In the genomic region with DNA sequence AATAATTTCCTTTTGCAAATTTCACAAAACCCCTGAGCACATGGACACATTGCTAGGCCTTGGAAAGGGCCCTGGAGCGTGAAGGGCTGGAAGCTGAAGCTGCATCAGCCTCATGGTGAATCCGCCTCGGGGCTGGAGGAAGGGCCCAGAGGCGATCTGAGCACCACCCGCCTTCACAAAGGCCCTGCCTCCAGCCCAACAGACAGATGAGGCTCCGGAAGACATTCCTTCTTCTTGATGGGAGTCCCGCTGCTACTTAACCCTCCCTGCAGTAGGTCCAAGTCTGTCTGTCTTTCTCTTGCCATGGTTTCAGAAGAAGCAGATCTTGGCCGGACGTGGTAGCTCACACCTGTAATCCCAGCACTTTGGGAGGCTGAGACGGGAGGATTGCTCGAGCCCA, we compare ENCODE assay signal across 18 cellular contexts. TPM values are rescaled to one million over a fixed set of nuclear protein-coding genes. Genes with fewer than 3 reads are reported as not detected.
DNase-seq lines count a peak whose midpoint lies in the region; ATAC-seq, FAIRE-seq and TF ChIP-seq lines count a peak whose summit lies in the region.
"Had no signal": no experiment of that assay in that cellular context is flagged by ENCODE, and none has a peak within 500 bp of the region (broad histone marks: within the 10 kb centered on the region; RNA-seq: fewer than 3 reads in every experiment).

No MANE protein-coding gene starts in this region.

- H3K9me3 Mint-ChIP-seq in activated naive CD4-positive, alpha-beta T cell treated with anti-CD3 and anti-CD28 coated beads, Interleukin-2, amount 10 ng/mL, durations not matched to agents 7 days and 5 days, result no peaks in the 10 kb centered on the region

- H3K9me3 ChIP-seq in H1 (ENCODE audit: insufficient read depth in 2 of 2, low read depth in 1 of 2, low read length in 1 of 2) (no peaks in the 10 kb centered on the region), muscle layer of duodenum (ENCODE audit: control insufficient read depth in 1 of 2, low read length in 2 of 2) (no peaks in the 10 kb centered on the region), upper lobe of right lung (no peaks in the 10 kb centered on the region)
- H3K9me3 ChIP-seq: vagina had no signal

- no peak for ATAC-seq in left ventricle myocardium superior
- no peak for ATAC-seq in left cardiac atrium
- ATAC-seq in upper lobe of right lung, result no peak
- ATAC-seq in HG03342 (IDR thresholded peaks at IDR 0.05; ENCODE audit: unreplicated experiment), result no peak
- ATAC-seq: activated naive CD4-positive, alpha-beta T cell treated with anti-CD3 and anti-CD28 coated beads, Interleukin-2, amount 50 U/mL, for 72 hours had no signal

- H3K27me3 Mint-ChIP-seq in activated naive CD4-positive, alpha-beta T cell treated with anti-CD3 and anti-CD28 coated beads, Interleukin-2, amount 10 ng/mL, durations not matched to agents 7 days and 5 days, result no peaks in the 10 kb centered on the region
- H3K27me3 Mint-ChIP-seq: naive B cell had no signal

- intact Hi-C loops in left ventricle myocardium superior (cut with micrococcal nuclease), result no loop called here
- intact Hi-C loops in left cardiac atrium (cut with DNase I), result no loop called here
- intact Hi-C loops in upper lobe of right lung (cut with DNase I), result loop anchor here (5.0 kb wide), 1 partner anchor 47 kb away; no protein-coding TSS in a partner anchor

- no peak overlapping the region for H2BK20ac ChIP-seq in H1 (ENCODE audit: low read length)

- no peak for TF ChIP-seq EP300 in H1 (IDR thresholded peaks at IDR 0.05; ENCODE audit: borderline replicate concordance in 1 of 2, low read depth in 2 of 2, low read length in 2 of 2)

- TF ChIP-seq RAD21 in H1 (IDR thresholded peaks at IDR 0.05 in 1 of 2, conservative IDR thresholded peaks at IDR 0.05 in 1 of 2; ENCODE audit: low read depth in 2 of 2, low read length in 2 of 2), result no peak

- peak; percentile 27 for DNase-seq in left ventricle myocardium superior
- no peak for DNase-seq in left cardiac atrium
- no peak for DNase-seq in H1 (ENCODE audit: low read depth in 1 of 2, low spot score in 2 of 2)
- no peak for DNase-seq in upper lobe of right lung
- no peak for DNase-seq in activated naive CD4-positive, alpha-beta T cell treated with anti-CD3 and anti-CD28 coated beads, Interleukin-2, amount 10 ng/mL, durations not matched to agents 7 days and 5 days
- DNase-seq in activated CD8-positive, alpha-beta memory T cell treated with anti-CD3 and anti-CD28 coated beads for 24 hours, result no peak
- DNase-seq: activated CD4-positive, CD25-positive, alpha-beta regulatory T cell; activated CD8-positive, alpha-beta memory T cell treated with anti-CD3 and anti-CD28 coated beads, Interleukin-2, amount 50 U/mL, for 4 hours; Calu3; naive B cell; NCI-H1092 treated with DMSO at 0.1 percent for 48 hours; NCI-H345; stimulated activated CD4-positive, alpha-beta T cell treated with anti-CD3 and anti-CD28 coated beads, Interleukin-4, amount 100 ng/mL, for 24 hours had no signal

- H4K20me1 ChIP-seq in H1 (replicated peaks in 1 of 2; ENCODE audit: control insufficient read depth in 1 of 2, insufficient read depth in 2 of 2, low read length in 2 of 2), result no peaks in the 10 kb centered on the region

- POLR2A ChIA-PET in H1 (lab: Charles Lee; ENCODE audit: partially characterized antibody), result interaction anchor here (0.6 to 6.2 kb wide), 12 partner anchors 7 to 233 kb away, joined by 3 to 51 read pairs (median 4); no protein-coding TSS in a partner anchor

- H4K91ac ChIP-seq in H1 (replicated peaks; ENCODE audit: insufficient read length, low read length), result no peak overlapping the region

- TF ChIP-seq POLR2A in H1 (IDR thresholded peaks at IDR 0.05; ENCODE audit: control extremely low read depth in 1 of 2, low read depth in 2 of 2, low read length in 2 of 2), result no peak

- no peak overlapping the region for H2BK15ac ChIP-seq in H1 (ENCODE audit: low read length)

- H3K4me3 Mint-ChIP-seq in activated naive CD4-positive, alpha-beta T cell treated with anti-CD3 and anti-CD28 coated beads, Interleukin-2, amount 10 ng/mL, durations not matched to agents 7 days and 5 days, result no peak overlapping the region

- H3K23ac ChIP-seq in H1 (ENCODE audit: insufficient read length), result no peak overlapping the region

- CTCF ChIA-PET in H1 (lab: Charles Lee; ENCODE audit: partially characterized antibody), result interaction anchor here (0.6 to 11.1 kb wide), 10 partner anchors 8 to 332 kb away, joined by 3 to 167 read pairs (median 4); a partner anchor contains a TSS
- CTCF ChIA-PET in activated naive CD4-positive, alpha-beta T cell treated with anti-CD3 and anti-CD28 coated beads, Interleukin-2, amount 10 ng/mL, durations not matched to agents 7 days and 5 days (lab: Charles Lee), result interaction anchor here (1.2 to 2.3 kb wide), 2 partner anchors 12 to 50 kb away, joined by 3 to 15 read pairs; no protein-coding TSS in a partner anchor

- H3K27me3 ChIP-seq in H1 (replicated peaks in 1 of 4; ENCODE audit: control insufficient read depth in 3 of 4, extremely low read depth in 1 of 4, insufficient read depth in 3 of 4, low read length in 3 of 4) (no peaks in the 10 kb centered on the region), muscle layer of duodenum (ENCODE audit: low read depth, low read length) (no peaks in the 10 kb centered on the region), upper lobe of right lung (no peaks in the 10 kb centered on the region)
- H3K27me3 ChIP-seq: cardiac muscle cell, vagina had no signal

- 69% methylated on average over 11 of the region's 11 CpGs; no CpG with 5 or more reads in 1 of the 2 experiments for WGBS in H1 (ENCODE audit: extremely low coverage in 1 of 2, insufficient coverage in 1 of 2, insufficient read length in 1 of 2, insufficient replicate concordance in 2 of 2, low coverage in 1 of 2, low lambda C conversion rate in 2 of 2, missing lambda C conversion rate in 1 of 2), 2 experiments

- H3K4me2 ChIP-seq in H1 (ENCODE audit: insufficient read depth in 1 of 2, low read depth in 2 of 2, low read length in 2 of 2), result 0 out of 4 replicates have a peak overlapping the region, but pooled peaks have one; percentile 10 to 29

- no peaks in the 10 kb centered on the region for H3K79me1 ChIP-seq in H1 (ENCODE audit: low read depth, low read length)

- no peak for FAIRE-seq in H1 (lab: Jason Lieb, UNC)

- no peak overlapping the region for H4K8ac ChIP-seq in H1 (ENCODE audit: extremely low read depth, insufficient read depth, low read length)

- H3K36me3 ChIP-seq in H1 (ENCODE audit: control insufficient read depth in 2 of 4, insufficient read depth in 4 of 4, low read length in 3 of 4) (0 out of 8 replicates have a peak, but pooled peaks cover 0 to 2% (median 0%) of the 10 kb centered on the region in 4 experiments), muscle layer of duodenum (ENCODE audit: control insufficient read depth in 1 of 2, insufficient read depth in 2 of 2, low read length in 2 of 2) (no peaks in the 10 kb centered on the region), upper lobe of right lung (no peaks in the 10 kb centered on the region)
- H3K36me3 ChIP-seq: cardiac muscle cell, vagina had no signal

- no peak overlapping the region for H2BK120ac ChIP-seq in H1 (replicated peaks; ENCODE audit: low read depth, low read length)

- H3K27ac ChIP-seq in H1 (ENCODE audit: low read depth, low read length), result no peak overlapping the region
- H3K27ac ChIP-seq in muscle layer of duodenum (ENCODE audit: low read length), result peak overlapping the region; percentile 44
- peak overlapping the region; percentile 7 for H3K27ac ChIP-seq in upper lobe of right lung
- H3K27ac ChIP-seq: cardiac muscle cell, vagina had no signal

- H2BK12ac ChIP-seq in H1 (ENCODE audit: low read depth, low read length), result no peak overlapping the region; the same call in 1 of the 2 replicates

- no peak overlapping the region for H2AFZ ChIP-seq in H1 (ENCODE audit: low read length)

- no peaks in the 10 kb centered on the region for H3K23me2 ChIP-seq in H1 (ENCODE audit: low read depth, low read length)

- H2AK5ac ChIP-seq in H1 (ENCODE audit: low read depth, low read length), result no peak overlapping the region

- no peak overlapping the region for H3K9ac ChIP-seq in H1 (replicated peaks in 1 of 4; ENCODE audit: extremely low read depth in 1 of 4, low read depth in 3 of 4, low read length in 3 of 4)

- no peak overlapping the region for H4K5ac ChIP-seq in H1 (ENCODE audit: insufficient read length, low read depth, low read length)

- H3K79me2 ChIP-seq in H1 (ENCODE audit: control insufficient read depth in 1 of 2, insufficient read depth in 2 of 2, low read length in 2 of 2), result no peaks in the 10 kb centered on the region

- no peak overlapping the region for H3K4ac ChIP-seq in H1 (replicated peaks; ENCODE audit: insufficient read length, low read depth, low read length)

- peaks cover 56% of the 10 kb centered on the region for H3K4me1 Mint-ChIP-seq in activated naive CD4-positive, alpha-beta T cell treated with anti-CD3 and anti-CD28 coated beads, Interleukin-2, amount 10 ng/mL, durations not matched to agents 7 days and 5 days

- H3K4me1 ChIP-seq in H1 (replicated peaks in 1 of 4; ENCODE audit: control insufficient read depth in 3 of 4, insufficient read depth in 4 of 4, low read length in 3 of 4) (peaks cover 3 to 19% (median 8%) of the 10 kb centered on the region in 4 experiments), muscle layer of duodenum (ENCODE audit: control insufficient read depth in 1 of 2, insufficient read depth in 2 of 2, low read length in 2 of 2) (peaks cover 54 to 82% of the 10 kb centered on the region in 2 donors), upper lobe of right lung (peaks cover 86% of the 10 kb centered on the region)

- peak overlapping the region; percentile 41; the same call in 1 of the 2 replicates for H3K18ac ChIP-seq in H1 (ENCODE audit: extremely low read depth, low read length)

- H3K27ac Mint-ChIP-seq in activated naive CD4-positive, alpha-beta T cell treated with anti-CD3 and anti-CD28 coated beads, Interleukin-2, amount 10 ng/mL, durations not matched to agents 7 days and 5 days, result no peak overlapping the region

- H2BK5ac ChIP-seq in H1 (ENCODE audit: low read depth, low read length), result peak overlapping the region; percentile 28; the same call in 1 of the 2 replicates

- no peak for TF ChIP-seq CTCF in H1 (IDR thresholded peaks at IDR 0.05; ENCODE audit: control extremely low read depth in 1 of 3, insufficient read depth in 1 of 3, low read depth in 1 of 3, low read length in 3 of 3)
- no peak for TF ChIP-seq CTCF in upper lobe of right lung (IDR thresholded peaks at IDR 0.05)

- H3K36me3 Mint-ChIP-seq in activated naive CD4-positive, alpha-beta T cell treated with anti-CD3 and anti-CD28 coated beads, Interleukin-2, amount 10 ng/mL, durations not matched to agents 7 days and 5 days, result peaks cover 5% of the 10 kb centered on the region
- H3K36me3 Mint-ChIP-seq: naive B cell had no signal

- no peak overlapping the region for H3K56ac ChIP-seq in H1 (replicated peaks; ENCODE audit: insufficient read length, low read depth, low read length)

- H3K4me3 ChIP-seq in H1 (ENCODE audit: extremely low read depth in 1 of 4, insufficient read depth in 2 of 4, low read depth in 3 of 4, low read length in 4 of 4) (no peak overlapping the region), muscle layer of duodenum (ENCODE audit: low read depth in 1 of 2, low read length in 2 of 2) (no peak overlapping the region), upper lobe of right lung (no peak overlapping the region)
- H3K4me3 ChIP-seq: cardiac muscle cell, vagina had no signal

- H3K14ac ChIP-seq in H1 (ENCODE audit: insufficient read length), result no peak overlapping the region

RNA-seq across cellular contexts. Expression of a gene that starts 16.5 kb away (rescaled TPM):
- total RNA-seq in left ventricle myocardium superior, result 26.5 TPM
- total RNA-seq in left cardiac atrium, result 10 to 100 TPM; 28.4 to 39.4 TPM
- total RNA-seq in H1 (2021; fragmentation: NEBNext Ultra II Directional; extraction: Animal tissue kit (Norgen Biotek cat#: 25700)), result 24.1 and 31.8 TPM in 2 replicates
- 9.4 and 12.4 TPM in 2 replicates for polyA plus RNA-seq in H1 (2011; rRNA removed)
- polyA plus RNA-seq in H1 (2011; cell fraction: cytosol; rRNA removed), result 14.0 TPM
- 16.7 TPM for polyA plus RNA-seq in H1 (2011; cell fraction: nucleus; rRNA removed)
- polyA plus RNA-seq in H1 (2012, experiment 1 of 2), result 8.9 to 11.1 TPM (median 10.3 TPM) in 4 replicates
- 7.6 TPM for polyA plus RNA-seq in H1 (2012, experiment 2 of 2)
- 26.6 TPM for polyA plus RNA-seq in H1 (2013, experiment 1 of 2)
- polyA plus RNA-seq in H1 (2013, experiment 2 of 2), result 27.4 TPM
- polyA minus RNA-seq in H1 (2011; rRNA and poly(A)+ RNA removed), result 37.7 and 39.1 TPM in 2 replicates
- polyA minus RNA-seq in H1 (2011; cell fraction: cytosol; rRNA and poly(A)+ RNA removed), result 16.1 TPM
- 27.9 TPM for polyA minus RNA-seq in H1 (2011; cell fraction: nucleus; rRNA and poly(A)+ RNA removed)
- total RNA-seq in upper lobe of right lung, result 188 TPM
